Comparison of ENCODE assay signal across 1 cellular context in the genomic region with DNA sequence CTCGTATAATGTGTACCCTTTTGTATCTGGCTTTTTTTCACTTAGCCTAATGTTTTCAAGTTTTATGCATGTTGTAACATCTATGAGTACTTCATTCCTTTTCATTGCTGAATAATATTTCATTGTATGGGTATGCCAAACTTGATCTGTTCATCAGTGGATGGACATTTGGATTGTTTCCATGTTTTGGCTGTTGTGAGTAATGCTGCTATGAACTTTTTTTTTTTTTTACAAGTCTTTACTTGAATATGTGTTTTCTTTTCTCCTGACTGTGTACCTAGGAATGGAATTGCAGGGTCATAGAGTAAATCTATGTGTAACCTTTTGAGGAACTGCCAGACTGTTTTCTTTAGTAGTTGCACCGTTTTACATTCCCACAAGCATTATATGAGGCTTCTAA.
TF ChIP-seq lines count a peak whose summit lies in the region.

No MANE protein-coding gene starts in this region.

TF ChIP-seq in IMR-90, 13 proteins besides CTCF, POLR2A, EP300 and RAD21 (continued from another document):
- TF ChIP-seq, protein P1, sequence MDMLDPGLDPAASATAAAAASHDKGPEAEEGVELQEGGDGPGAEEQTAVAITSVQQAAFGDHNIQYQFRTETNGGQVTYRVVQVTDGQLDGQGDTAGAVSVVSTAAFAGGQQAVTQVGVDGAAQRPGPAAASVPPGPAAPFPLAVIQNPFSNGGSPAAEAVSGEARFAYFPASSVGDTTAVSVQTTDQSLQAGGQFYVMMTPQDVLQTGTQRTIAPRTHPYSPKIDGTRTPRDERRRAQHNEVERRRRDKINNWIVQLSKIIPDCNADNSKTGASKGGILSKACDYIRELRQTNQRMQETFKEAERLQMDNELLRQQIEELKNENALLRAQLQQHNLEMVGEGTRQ (IDR thresholded peaks at IDR 0.05; ENCODE audit: low read depth, low read length) = no peak
- no peak for TF ChIP-seq CHD1 (IDR thresholded peaks at IDR 0.05; ENCODE audit: low read depth, low read length)
- TF ChIP-seq MXI1 (IDR thresholded peaks at IDR 0.05; ENCODE audit: borderline replicate concordance, low read depth, low read length) = no peak
- no peak for TF ChIP-seq FOS (IDR thresholded peaks at IDR 0.05; ENCODE audit: low read depth, low read length)
